In the genomic region with DNA sequence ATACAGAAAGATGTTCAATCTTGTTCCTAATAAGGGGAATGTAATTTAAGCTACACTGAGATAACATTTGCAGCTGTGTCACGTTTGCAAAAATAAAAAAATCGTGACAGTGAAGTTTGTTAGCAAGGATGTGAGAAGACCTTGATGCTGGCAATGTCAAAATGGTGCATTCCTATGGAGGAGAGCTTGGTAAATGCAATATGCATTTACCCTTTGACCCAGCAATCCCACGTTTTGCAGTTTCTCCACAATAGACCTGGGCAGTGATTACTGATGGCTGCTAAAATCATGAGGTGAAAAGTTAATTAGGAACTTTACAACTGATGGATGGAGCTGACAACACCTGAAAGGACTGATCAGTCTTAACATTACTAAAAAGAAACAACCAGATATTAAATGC, we compare ENCODE assay signal across 31 cellular contexts.
"Had no signal": no experiment of that assay in that cellular context is flagged by ENCODE, and none has a peak within 500 bp of the region (broad histone marks: within the 10 kb centered on the region; RNA-seq: fewer than 3 reads in every experiment).

No MANE protein-coding gene starts in this region.

- H3K4me3 ChIP-seq: body of pancreas, coronary artery, dorsolateral prefrontal cortex, gastrocnemius medialis had no signal

- H3K27me3 Mint-ChIP-seq: activated B cell treated with CpG ODN at 0.5 μM for 24 hours; activated CD8-positive, alpha-beta T cell treated with anti-CD3 and anti-CD28 coated beads for 36 hours; activated naive CD4-positive, alpha-beta T cell treated with anti-CD3 and anti-CD28 coated beads, Interleukin-2, amount 50 U/mL, for 24 hours; activated naive CD8-positive, alpha-beta T cell treated with anti-CD3 and anti-CD28 coated beads for 36 hours; activated naive CD8-positive, alpha-beta T cell treated with anti-CD3 and anti-CD28 coated beads, Interleukin-2, amount 50 U/mL, for 24 hours; dendritic cell treated with granulocyte-macrophage colony-stimulating factor and Interleukin-4, amounts not matched to agents 40 ng/mL and 50 ng/mL, for 4 days; T-helper 17 cell had no signal

- H3K27me3 ChIP-seq: body of pancreas, dorsolateral prefrontal cortex, foreskin keratinocyte, gastrocnemius medialis had no signal

- H3K4me1 ChIP-seq: foreskin keratinocyte, gastrocnemius medialis had no signal

- H3K27ac ChIP-seq: dorsolateral prefrontal cortex, foreskin keratinocyte, gastrocnemius medialis, WERI-Rb-1 had no signal

- H3K9me3 Mint-ChIP-seq: activated B cell treated with CpG ODN at 0.5 μM for 24 hours; activated CD8-positive, alpha-beta T cell treated with anti-CD3 and anti-CD28 coated beads for 36 hours; activated naive CD4-positive, alpha-beta T cell treated with anti-CD3 and anti-CD28 coated beads for 36 hours; activated naive CD4-positive, alpha-beta T cell treated with anti-CD3 and anti-CD28 coated beads, Interleukin-2, amount 50 U/mL, for 24 hours; activated naive CD8-positive, alpha-beta T cell treated with anti-CD3 and anti-CD28 coated beads for 36 hours; activated naive CD8-positive, alpha-beta T cell treated with anti-CD3 and anti-CD28 coated beads, Interleukin-2, amount 50 U/mL, for 24 hours; activated T-cell treated with anti-CD3 and anti-CD28 coated beads, Interleukin-2, amount 50 U/mL, for 4 hours; activated T-helper 2 cell treated with anti-CD3 and anti-CD28 coated beads, Interferon-gamma antibody, Interleukin-2, Interleukin-4, amounts not matched to agents 10 μg/mL and 5 μg/mL and 100 μg/mL, durations not matched to agents 14 hours and 24 hours and 36 hours; dendritic cell treated with granulocyte-macrophage colony-stimulating factor and Interleukin-4, amounts not matched to agents 40 ng/mL and 50 ng/mL, for 4 days; endodermal cell; T-helper 2 cell treated with Interferon-gamma antibody and Interleukin-4, amounts not matched to agents 5 μg/mL and 100 μg/mL, for 36 hours had no signal

- ATAC-seq: activated CD4-positive, CD25-positive, alpha-beta regulatory T cell treated with anti-CD3 and anti-CD28 coated beads, Interleukin-2, amount 50 U/mL, for 24 hours; activated CD8-positive, alpha-beta T cell treated with anti-CD3 and anti-CD28 coated beads for 36 hours; activated naive CD8-positive, alpha-beta T cell treated with anti-CD3 and anti-CD28 coated beads, Interleukin-2, amount 50 U/mL, for 24 hours; activated T-cell treated with anti-CD3 and anti-CD28 coated beads, Interleukin-2, amount 50 U/mL, for 4 hours; body of pancreas; esophagus mucosa; foreskin keratinocyte; gastrocnemius medialis; T-helper 17 cell had no signal

- DNase-seq: activated B cell treated with CpG ODN at 0.5 μM for 24 hours; activated CD4-positive, alpha-beta T cell treated with anti-CD3 and anti-CD28 coated beads for 48 hours; activated CD4-positive, alpha-beta T cell treated with anti-CD3 and anti-CD28 coated beads, Interleukin-2, amount 50 U/mL, for 1 hour; activated CD4-positive, alpha-beta T cell treated with anti-CD3 and anti-CD28 coated beads, Interleukin-2, amount 50 U/mL, for 48 hours; activated CD8-positive, alpha-beta memory T cell treated with anti-CD3 and anti-CD28 coated beads for 24 hours; activated CD8-positive, alpha-beta T cell treated with anti-CD3 and anti-CD28 coated beads for 36 hours; activated effector memory CD4-positive, alpha-beta T cell treated with anti-CD3 and anti-CD28 coated beads, Interleukin-2, amount 50 U/mL, for 16 hours; activated naive CD4-positive, alpha-beta T cell treated with anti-CD3 and anti-CD28 coated beads for 36 hours; activated naive CD8-positive, alpha-beta T cell treated with anti-CD3 and anti-CD28 coated beads for 36 hours; activated naive CD8-positive, alpha-beta T cell treated with anti-CD3 and anti-CD28 coated beads, Interleukin-2, amount 50 U/mL, for 24 hours; activated T-cell treated with anti-CD3 and anti-CD28 coated beads, Interleukin-2, amount 50 U/mL, for 4 hours; body of pancreas; caudate nucleus; cerebellar nuclear complex; dorsolateral prefrontal cortex; effector memory CD4-positive, alpha-beta T cell; endodermal cell; foreskin keratinocyte; gastrocnemius medialis; glutamatergic neuron; T-helper 1 cell; T-helper 17 cell; T1000; WERI-Rb-1 had no signal

- H3K9me3 ChIP-seq: body of pancreas, gastrocnemius medialis had no signal

- H3K4me1 Mint-ChIP-seq: activated B cell treated with CpG ODN at 0.5 μM for 24 hours; activated naive CD4-positive, alpha-beta T cell treated with anti-CD3 and anti-CD28 coated beads, Interleukin-2, amount 50 U/mL, for 24 hours; activated naive CD8-positive, alpha-beta T cell treated with anti-CD3 and anti-CD28 coated beads for 36 hours; activated naive CD8-positive, alpha-beta T cell treated with anti-CD3 and anti-CD28 coated beads, Interleukin-2, amount 50 U/mL, for 24 hours; T-helper 17 cell had no signal

- H3K36me3 ChIP-seq: WERI-Rb-1 had no signal

- H3K4me3 Mint-ChIP-seq: activated B cell treated with CpG ODN at 0.5 μM for 24 hours; activated CD8-positive, alpha-beta T cell treated with anti-CD3 and anti-CD28 coated beads for 36 hours; activated naive CD4-positive, alpha-beta T cell treated with anti-CD3 and anti-CD28 coated beads for 36 hours; activated naive CD4-positive, alpha-beta T cell treated with anti-CD3 and anti-CD28 coated beads, Interleukin-2, amount 50 U/mL, for 24 hours; activated naive CD8-positive, alpha-beta T cell treated with anti-CD3 and anti-CD28 coated beads for 36 hours; activated naive CD8-positive, alpha-beta T cell treated with anti-CD3 and anti-CD28 coated beads, Interleukin-2, amount 50 U/mL, for 24 hours; activated T-cell treated with anti-CD3 and anti-CD28 coated beads, Interleukin-2, amount 50 U/mL, for 4 hours; dendritic cell treated with granulocyte-macrophage colony-stimulating factor and Interleukin-4, amounts not matched to agents 40 ng/mL and 50 ng/mL, for 4 days; endodermal cell; T-helper 17 cell; T-helper 2 cell treated with Interferon-gamma antibody and Interleukin-4, amounts not matched to agents 5 μg/mL and 100 μg/mL, for 36 hours had no signal

- H3K27ac Mint-ChIP-seq: activated B cell treated with CpG ODN at 0.5 μM for 24 hours; activated CD8-positive, alpha-beta T cell treated with anti-CD3 and anti-CD28 coated beads for 36 hours; activated naive CD4-positive, alpha-beta T cell treated with anti-CD3 and anti-CD28 coated beads for 36 hours; activated naive CD4-positive, alpha-beta T cell treated with anti-CD3 and anti-CD28 coated beads, Interleukin-2, amount 50 U/mL, for 24 hours; activated naive CD8-positive, alpha-beta T cell treated with anti-CD3 and anti-CD28 coated beads for 36 hours; activated naive CD8-positive, alpha-beta T cell treated with anti-CD3 and anti-CD28 coated beads, Interleukin-2, amount 50 U/mL, for 24 hours; activated T-helper 2 cell treated with anti-CD3 and anti-CD28 coated beads, Interferon-gamma antibody, Interleukin-2, Interleukin-4, amounts not matched to agents 10 μg/mL and 5 μg/mL and 100 μg/mL, durations not matched to agents 14 hours and 24 hours and 36 hours; dendritic cell treated with granulocyte-macrophage colony-stimulating factor and Interleukin-4, amounts not matched to agents 40 ng/mL and 50 ng/mL, for 4 days; endodermal cell; T-helper 17 cell; T-helper 2 cell treated with Interferon-gamma antibody and Interleukin-4, amounts not matched to agents 5 μg/mL and 100 μg/mL, for 36 hours had no signal
